Comparison of ENCODE assay signal across 10 cellular contexts in genomic region chr9:69131682-69132081, GRCh38. TPM values are rescaled to one million over a fixed set of nuclear protein-coding genes. Genes with fewer than 3 reads are reported as not detected.
DNase-seq lines count a peak whose midpoint lies in the region; ATAC-seq and TF ChIP-seq lines count a peak whose summit lies in the region.
"Had no signal": no experiment of that assay in that cellular context is flagged by ENCODE, and none has a peak within 500 bp of the region (broad histone marks: within the 10 kb centered on the region; RNA-seq: fewer than 3 reads in every experiment).

No MANE protein-coding gene starts in this region.

- POLR2A ChIA-PET in Caco-2 (lab: Charles Lee), result no interaction called here

- H2BK120ac ChIP-seq in trophoblast cell (ENCODE audit: insufficient read depth, low read length, poor library complexity), result no peak overlapping the region

- no peak overlapping the region for H4K91ac ChIP-seq in trophoblast cell (ENCODE audit: low read depth, low read length)

- H3K27me3 Mint-ChIP-seq in Caco-2 (ENCODE audit: insufficient read depth, unreplicated experiment), result no peaks in the 10 kb centered on the region

- no peak overlapping the region for H2BK12ac ChIP-seq in trophoblast cell (ENCODE audit: low read length)

- no peak overlapping the region for H3K9ac ChIP-seq in trophoblast cell (ENCODE audit: low read length)

- H3K79me1 ChIP-seq in trophoblast cell (ENCODE audit: low read length), result peaks cover 3% of the 10 kb centered on the region

- peaks cover 13% of the 10 kb centered on the region for H3K36me3 Mint-ChIP-seq in Caco-2 (ENCODE audit: insufficient read depth, unreplicated experiment)

- H2BK5ac ChIP-seq in trophoblast cell (ENCODE audit: low read depth, low read length, poor library complexity), result no peak overlapping the region

- H3K9me3 ChIP-seq in Caco-2 (no peaks in the 10 kb centered on the region), trophoblast cell (ENCODE audit: insufficient read depth, low read depth, low read length) (no peaks in the 10 kb centered on the region)

- WGBS in trophoblast cell (ENCODE audit: extremely low coverage, insufficient coverage, insufficient read length), result no CpG with 5 or more reads among the region's 1 CpG

- intact Hi-C loops in Caco-2 (cut with micrococcal nuclease; ENCODE audit: unreplicated experiment), result no loop called here

- H3K27me3 ChIP-seq in Caco-2 (replicated peaks; ENCODE audit: control insufficient read depth, insufficient read depth, low read length) (no peaks in the 10 kb centered on the region), trophoblast cell (ENCODE audit: insufficient read depth, low read length) (no peaks in the 10 kb centered on the region)

- H3K36me3 ChIP-seq in Caco-2 (ENCODE audit: control insufficient read depth, insufficient read depth, low read length) (no peaks in the 10 kb centered on the region), trophoblast cell (ENCODE audit: control insufficient read depth in 1 of 2, insufficient read depth in 2 of 2, low read length in 2 of 2) (peaks cover 0 to 3% of the 10 kb centered on the region in 2 experiments)

- no peak overlapping the region for H3K27ac Mint-ChIP-seq in Caco-2 (ENCODE audit: unreplicated experiment)

- H3K23ac ChIP-seq in trophoblast cell (ENCODE audit: low read length), result no peak overlapping the region

- H3K4me3 ChIP-seq in Caco-2 (ENCODE audit: low read depth, low read length), result no peak overlapping the region
- no peak overlapping the region for H3K4me3 ChIP-seq in foreskin fibroblast (ENCODE audit: low read depth in 1 of 2, low read length in 2 of 2)
- no peak overlapping the region for H3K4me3 ChIP-seq in trophoblast cell (ENCODE audit: low read depth, low read length)

- no peak overlapping the region for H4K12ac ChIP-seq in trophoblast cell (ENCODE audit: low read depth, low read length)

- peak; percentile 42 to 66 for DNase-seq in Caco-2
- DNase-seq in SW480 (ENCODE audit: low spot score), result peak; percentile 49
- DNase-seq in foreskin fibroblast, result peak; percentile 91 to 95
- peak; percentile 44 to 55 for DNase-seq in trophoblast cell
- DNase-seq in iPS-NIHi7 (ENCODE audit: extremely low spot score), result no peak
- no peak for DNase-seq in NCI-H748 treated with DMSO at 0.1 percent for 48 hours (lab: John Stamatoyannopoulos, UW)
- DNase-seq in NCI-H2171 (lab: John Stamatoyannopoulos, UW), result no peak
- DNase-seq: NCI-H2081 treated with DMSO at 0.1 percent for 48 hours; stimulated activated CD4-positive, alpha-beta T cell treated with anti-CD3 and anti-CD28 coated beads, Interleukin-2, amount 100 ng/mL, for 24 hours had no signal

- no peak overlapping the region for H3K4me2 ChIP-seq in trophoblast cell (ENCODE audit: low read length)

- no peak overlapping the region for H3K18ac ChIP-seq in trophoblast cell (ENCODE audit: low read length)

- no peak overlapping the region for H3K27ac ChIP-seq in trophoblast cell (ENCODE audit: low read depth, low read length)

- BruUV-seq in Caco-2 (replicated peaks; lab: Mats Ljungman, UMichigan), result no TSS peak

- ATAC-seq in GM18873 (IDR thresholded peaks at IDR 0.05; ENCODE audit: low FRiP score, unreplicated experiment), result no peak

- no peak overlapping the region for H3K14ac ChIP-seq in trophoblast cell (ENCODE audit: low read length)

- peaks cover 19% of the 10 kb centered on the region for H3K79me2 ChIP-seq in trophoblast cell (ENCODE audit: control insufficient read depth, insufficient read depth, low read length, poor library complexity)

- no peak overlapping the region for H3K4me3 Mint-ChIP-seq in Caco-2 (ENCODE audit: unreplicated experiment)

- H4K8ac ChIP-seq in trophoblast cell (ENCODE audit: low read depth, low read length), result no peak overlapping the region

- H3K4me1 Mint-ChIP-seq in Caco-2 (ENCODE audit: low read depth, unreplicated experiment), result peaks cover 7% of the 10 kb centered on the region

- H2AK5ac ChIP-seq in trophoblast cell (ENCODE audit: low read length), result no peak overlapping the region

- no peaks in the 10 kb centered on the region; the same call in 1 of the 2 replicates for H3K4me1 ChIP-seq in Caco-2
- peaks cover 27 to 28% of the 10 kb centered on the region in 2 experiments for H3K4me1 ChIP-seq in trophoblast cell (ENCODE audit: control insufficient read depth in 1 of 2, insufficient read depth in 2 of 2, low read length in 2 of 2)

- TF ChIP-seq CTCF in Caco-2 (IDR thresholded peaks at IDR 0.05; ENCODE audit: insufficient read depth in 1 of 2, low read depth in 1 of 2, low read length in 1 of 2, severe bottlenecking in 1 of 2, unreplicated experiment in 1 of 2), result no peak
- TF ChIP-seq CTCF in foreskin fibroblast (IDR thresholded peaks at IDR 0.05; ENCODE audit: low read depth, low read length), result no peak

- H3K4ac ChIP-seq in trophoblast cell (ENCODE audit: low read depth, low read length), result peak overlapping the region; percentile 1

- no peak overlapping the region for H2AFZ ChIP-seq in trophoblast cell (ENCODE audit: insufficient read depth, low read length, poor library complexity)

- CTCF ChIA-PET in Caco-2 (lab: Charles Lee), result no interaction called here

- no peaks in the 10 kb centered on the region for H3K9me3 Mint-ChIP-seq in Caco-2 (ENCODE audit: unreplicated experiment)

RNA-seq across cellular contexts. Expression of gene TJP2, which starts 42.4 kb away (rescaled TPM):
- total RNA-seq in Caco-2 (2022), result 35.8 and 36.7 TPM in 2 replicates
- 96.7 and 103 TPM in 2 replicates for polyA plus RNA-seq in trophoblast cell (2013)

Comparison
In these comparisons a context has a peak if more than half of its experiments do, and no peak if none do; other contexts are left out.
1. DNase-seq: peak in Caco-2 (2 of 2), SW480 (single experiment), foreskin fibroblast (2 of 2) and trophoblast cell (2 of 2); none in iPS-NIHi7 (single experiment), NCI-H748 treated with DMSO at 0.1 percent for 48 hours (single experiment) and NCI-H2171 (single experiment).